ENCODE assay signal across 24 cellular contexts in genomic region chr12:72974954-72975555, GRCh38.
DNase-seq lines count a peak whose midpoint lies in the region; TF ChIP-seq lines count a peak whose summit lies in the region.
"Had no signal": no experiment of that assay in that cellular context is flagged by ENCODE, and none has a peak within 500 bp of the region (broad histone marks: within the 10 kb centered on the region; RNA-seq: fewer than 3 reads in every experiment).

No MANE protein-coding gene starts in this region.

- H3K27ac ChIP-seq in endodermal cell (ENCODE audit: low read depth, low read length), result no peak overlapping the region
- no peak overlapping the region for H3K27ac ChIP-seq in smooth muscle cell (ENCODE audit: low read depth)
- H3K27ac ChIP-seq: 22Rv1, KMS-11, PC-9, SJCRH30 had no signal

- H3K4me3 Mint-ChIP-seq in endodermal cell, result no peak overlapping the region
- H3K4me3 Mint-ChIP-seq: CD14-positive monocyte; CD8-positive, alpha-beta memory T cell had no signal

- H3K9me3 ChIP-seq in endodermal cell (ENCODE audit: control insufficient read depth, low read length) (peaks cover 23% of the 10 kb centered on the region), smooth muscle cell (replicated peaks; ENCODE audit: low read depth) (no peaks in the 10 kb centered on the region)
- H3K9me3 ChIP-seq: BE2C, SJCRH30 had no signal

- no peaks in the 10 kb centered on the region for H3K4me1 ChIP-seq in endodermal cell (ENCODE audit: control insufficient read depth, insufficient read depth, low read length)
- H3K4me1 ChIP-seq in smooth muscle cell (ENCODE audit: low read depth), result no peaks in the 10 kb centered on the region
- H3K4me1 ChIP-seq: BE2C, SJCRH30 had no signal

- no peaks in the 10 kb centered on the region for H3F3A ChIP-seq in smooth muscle cell (ENCODE audit: low read depth)

- H2AFZ ChIP-seq in smooth muscle cell (ENCODE audit: low read depth), result peak overlapping the region; percentile 41
- H2AFZ ChIP-seq: PC-9 had no signal

- no peaks in the 10 kb centered on the region for H3K27me3 ChIP-seq in endodermal cell (ENCODE audit: control insufficient read depth, insufficient read depth, low read length, poor library complexity, severe bottlenecking)
- H3K27me3 ChIP-seq in smooth muscle cell (ENCODE audit: low read depth), result no peaks in the 10 kb centered on the region
- H3K27me3 ChIP-seq: BE2C, SJCRH30 had no signal

- no peaks in the 10 kb centered on the region for H3K79me2 ChIP-seq in smooth muscle cell (ENCODE audit: low read depth)

- no peaks in the 10 kb centered on the region for H4K20me1 ChIP-seq in smooth muscle cell (ENCODE audit: low read depth)

- no peak overlapping the region for H3K9ac ChIP-seq in endodermal cell (ENCODE audit: extremely low read depth, low read length, poor library complexity, severe bottlenecking)
- H3K9ac ChIP-seq in smooth muscle cell (ENCODE audit: low read depth), result no peak overlapping the region
- H3K9ac ChIP-seq: KMS-11 had no signal

- no peaks in the 10 kb centered on the region for H3K36me3 Mint-ChIP-seq in endodermal cell (ENCODE audit: low read depth)
- H3K36me3 Mint-ChIP-seq: CD14-positive monocyte; CD8-positive, alpha-beta memory T cell had no signal

- H3K4me3 ChIP-seq in endodermal cell (ENCODE audit: low read length), result peak overlapping the region; percentile 42
- H3K4me3 ChIP-seq in smooth muscle cell, result no peak overlapping the region
- H3K4me3 ChIP-seq: PC-9, SJCRH30 had no signal

- DNase-seq in DMS53 (lab: John Stamatoyannopoulos, UW) (peak; percentile 34), DMS53 treated with DMSO at 0.1 percent for 48 hours (lab: John Stamatoyannopoulos, UW; ENCODE audit: unreplicated experiment) (no peak), KBM-7 (peak; percentile 58), endodermal cell (no peak), smooth muscle cell (lab: John Stamatoyannopoulos, UW; ENCODE audit: unreplicated experiment) (no peak), HT-29 (ENCODE audit: low spot score) (no peak), GM13976 (ENCODE audit: low spot score) (no peak)
- no peak for DNase-seq in activated CD4-positive, CD25-positive, alpha-beta regulatory T cell (lab: John Stamatoyannopoulos, UW)
- DNase-seq: BE2C; Calu3; CD8-positive, alpha-beta memory T cell; HCEC 1CT; IMR-90; NCI-H1105; NCI-H146; NCI-H1930; NCI-H446; NCI-H526; NCI-H82; PC-9; SJCRH30 had no signal

- no peak overlapping the region for H3K4me2 ChIP-seq in smooth muscle cell
- H3K4me2 ChIP-seq: KMS-11, PC-9 had no signal

- H3K36me3 ChIP-seq in endodermal cell (ENCODE audit: control insufficient read depth, insufficient read depth, low read length) (no peaks in the 10 kb centered on the region), smooth muscle cell (ENCODE audit: low read depth) (no peaks in the 10 kb centered on the region)
- H3K36me3 ChIP-seq: BE2C, SJCRH30 had no signal

- no peaks in the 10 kb centered on the region for H3K4me1 Mint-ChIP-seq in endodermal cell
- H3K4me1 Mint-ChIP-seq: CD14-positive monocyte; CD8-positive, alpha-beta memory T cell had no signal

- WGBS in endodermal cell (ENCODE audit: insufficient coverage in 1 of 2, insufficient read length in 1 of 2), 2 experiments, result 89 to 90% methylated on average over 6 to 9 of the region's 10 CpGs
- 93% methylated on average over 10 of the region's 10 CpGs for WGBS in smooth muscle cell (ENCODE audit: low lambda C conversion rate)

- in situ Hi-C loops in KBM-7 (cut with MboI; ENCODE audit: low pct_unique_long_range_greater_than_20kb, low sequenced_read_pairs), result no loop called here
- in situ Hi-C loops in GM13976 (cut with MboI; ENCODE audit: low sequenced_read_pairs, unreplicated experiment), result no loop called here

- peaks cover 14% of the 10 kb centered on the region for H3K9me3 Mint-ChIP-seq in endodermal cell

- H3K27me3 Mint-ChIP-seq in endodermal cell (ENCODE audit: insufficient read depth), result no peaks in the 10 kb centered on the region
- H3K27me3 Mint-ChIP-seq: CD8-positive, alpha-beta memory T cell had no signal

- TF ChIP-seq CTCF in endodermal cell (conservative IDR thresholded peaks at IDR 0.05), result no peak
- no peak for TF ChIP-seq CTCF in smooth muscle cell (IDR thresholded peaks at IDR 0.05; ENCODE audit: borderline replicate concordance, insufficient read depth, poor library complexity, severe bottlenecking)
- no peak for TF ChIP-seq CTCF in GM13976 (IDR thresholded peaks at IDR 0.05; ENCODE audit: borderline replicate concordance, control extremely low read depth, extremely low read depth, insufficient read depth, missing control alignments)

- H3K27ac Mint-ChIP-seq in endodermal cell, result no peak overlapping the region
- H3K27ac Mint-ChIP-seq: CD14-positive monocyte; CD8-positive, alpha-beta memory T cell had no signal

Comparison
In these comparisons a context has a peak if more than half of its experiments do, and no peak if none do; other contexts are left out.
1. DNase-seq: peak in DMS53 (single experiment) and KBM-7 (single experiment); none in DMS53 treated with DMSO at 0.1 percent for 48 hours (single experiment), endodermal cell (single experiment), smooth muscle cell (single experiment), activated CD4-positive, CD25-positive, alpha-beta regulatory T cell (0 of 4), HT-29 (single experiment) and GM13976 (single experiment).